Comparison of ENCODE assay signal across 8 cellular contexts in the genomic region with DNA sequence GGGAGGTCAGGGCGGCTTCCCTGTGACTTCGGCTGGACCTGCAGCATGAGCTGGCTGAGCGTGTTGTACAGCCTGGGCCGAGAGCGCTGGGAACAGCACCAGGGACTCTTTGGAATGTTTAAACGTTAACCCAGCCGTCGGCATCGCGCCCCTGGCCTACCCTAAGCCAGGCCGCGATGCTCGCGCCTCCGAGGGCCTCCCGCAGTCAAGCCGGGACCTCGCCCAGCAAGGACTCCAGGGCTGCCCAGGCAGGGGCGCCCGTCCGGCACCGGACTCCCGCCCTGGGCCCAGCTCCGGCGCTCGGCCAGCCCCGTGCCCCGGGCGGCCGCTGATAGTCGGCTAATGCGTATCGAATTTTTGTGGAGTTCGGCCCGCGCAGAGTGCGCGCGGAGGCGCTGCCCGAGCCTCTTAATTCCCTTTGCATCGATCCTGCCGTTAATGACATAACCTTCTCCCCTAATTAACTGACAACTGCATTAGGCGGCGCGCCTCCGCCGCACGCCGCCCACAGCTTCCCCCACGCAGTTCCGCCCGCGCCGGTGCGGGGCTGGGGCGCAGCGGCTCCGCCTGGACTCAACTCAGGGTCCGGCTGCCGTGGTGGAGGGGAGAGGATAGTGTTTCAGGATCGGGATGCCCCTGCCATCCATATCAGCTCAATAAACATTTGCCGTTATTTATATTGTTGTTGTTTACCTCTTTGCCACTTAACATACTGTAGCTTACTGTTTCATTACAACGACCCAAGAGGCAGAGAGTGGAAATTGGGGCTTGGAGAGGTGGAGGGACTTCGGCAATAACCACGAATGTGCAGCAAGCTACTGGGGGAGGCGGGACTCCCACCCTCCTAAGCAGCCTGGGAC. TPM values are rescaled to one million over a fixed set of nuclear protein-coding genes. Genes with fewer than 3 reads are reported as not detected.
DNase-seq lines count a peak whose midpoint lies in the region; ATAC-seq lines count a peak whose summit lies in the region.

No MANE protein-coding gene starts in this region.

- H4K91ac ChIP-seq in trophoblast cell (ENCODE audit: low read depth, low read length): no peak overlapping the region

- DNase-seq in Right ventricle myocardium inferior (ENCODE audit: missing footprints) (peak; percentile 70), cardiac septum (ENCODE audit: low spot score) (no peak), left cardiac atrium (peak; percentile 35), trophoblast cell (peak in 1 of 2 donors; percentile 8), activated gamma-delta T cell treated with Interleukin-2 at 50 U/mL for 16 hours (no peak)
- DNase-seq in activated T-cell treated with anti-CD3 and anti-CD28 coated beads, Interleukin-2, amount 50 U/mL, for 4 hours: no peak

- peaks cover 0 to 13% of the 10 kb centered on the region in 2 experiments for H3K4me1 ChIP-seq in trophoblast cell (ENCODE audit: control insufficient read depth in 1 of 2, insufficient read depth in 2 of 2, low read length in 2 of 2)

- H3K14ac ChIP-seq in trophoblast cell (ENCODE audit: low read length): no peak overlapping the region

- peaks cover 12% of the 10 kb centered on the region for H3K4me1 Mint-ChIP-seq in activated T-cell treated with anti-CD3 and anti-CD28 coated beads, Interleukin-2, amount 50 U/mL, for 4 hours (ENCODE audit: low read depth)

- no peaks in the 10 kb centered on the region for H3K79me1 ChIP-seq in trophoblast cell (ENCODE audit: low read length)

- no peaks in the 10 kb centered on the region for H3K36me3 Mint-ChIP-seq in activated T-cell treated with anti-CD3 and anti-CD28 coated beads, Interleukin-2, amount 50 U/mL, for 4 hours (ENCODE audit: insufficient read depth)

- no peak overlapping the region for H3K23ac ChIP-seq in trophoblast cell (ENCODE audit: low read length)

- H3K9me3 Mint-ChIP-seq in activated T-cell treated with anti-CD3 and anti-CD28 coated beads, Interleukin-2, amount 50 U/mL, for 4 hours: no peaks in the 10 kb centered on the region

- peak overlapping the region; percentile 72 for H3K4me2 ChIP-seq in trophoblast cell (ENCODE audit: low read length)

- peak overlapping the region; percentile 24 for H3K4me3 Mint-ChIP-seq in activated T-cell treated with anti-CD3 and anti-CD28 coated beads, Interleukin-2, amount 50 U/mL, for 4 hours

- H2BK5ac ChIP-seq in trophoblast cell (ENCODE audit: low read depth, low read length, poor library complexity): no peak overlapping the region

- WGBS in trophoblast cell (ENCODE audit: extremely low coverage, insufficient coverage, insufficient read length): no CpG with 5 or more reads among the region's 67 CpGs

- H3K9ac ChIP-seq in trophoblast cell (ENCODE audit: low read length): no peak overlapping the region

- H2BK12ac ChIP-seq in trophoblast cell (ENCODE audit: low read length): no peak overlapping the region

- no peak overlapping the region for H3K27ac ChIP-seq in trophoblast cell (ENCODE audit: low read depth, low read length)

- no peak overlapping the region for H3K18ac ChIP-seq in trophoblast cell (ENCODE audit: low read length)

- no peak overlapping the region for H3K4me3 ChIP-seq in trophoblast cell (ENCODE audit: low read depth, low read length)

- no peaks in the 10 kb centered on the region for H3K36me3 ChIP-seq in trophoblast cell (ENCODE audit: control insufficient read depth in 1 of 2, insufficient read depth in 2 of 2, low read length in 2 of 2)

- no peaks in the 10 kb centered on the region for H3K79me2 ChIP-seq in trophoblast cell (ENCODE audit: control insufficient read depth, insufficient read depth, low read length, poor library complexity)

- no peak overlapping the region for H3K4ac ChIP-seq in trophoblast cell (ENCODE audit: low read depth, low read length)

- H3K9me3 ChIP-seq in trophoblast cell (ENCODE audit: insufficient read depth, low read depth, low read length): no peaks in the 10 kb centered on the region

- H4K12ac ChIP-seq in trophoblast cell (ENCODE audit: low read depth, low read length): no peak overlapping the region

- ATAC-seq in Right ventricle myocardium inferior (peak; percentile 73), left cardiac atrium (peak; percentile 79 to 88), GM19463 (IDR thresholded peaks at IDR 0.05; ENCODE audit: unreplicated experiment) (no peak), GM21576 (IDR thresholded peaks at IDR 0.05; ENCODE audit: unreplicated experiment) (no peak)
- ATAC-seq in activated T-cell treated with anti-CD3 and anti-CD28 coated beads, Interleukin-2, amount 50 U/mL, for 4 hours: peak; percentile 34 to 42

- peaks cover 24% of the 10 kb centered on the region for H3K27me3 ChIP-seq in trophoblast cell (ENCODE audit: insufficient read depth, low read length)

- no peak overlapping the region for H4K8ac ChIP-seq in trophoblast cell (ENCODE audit: low read depth, low read length)

- no peak overlapping the region for H2BK120ac ChIP-seq in trophoblast cell (ENCODE audit: insufficient read depth, low read length, poor library complexity)

- H2AK5ac ChIP-seq in trophoblast cell (ENCODE audit: low read length): no peak overlapping the region

- intact Hi-C loops in Right ventricle myocardium inferior (cut with DNase I): no loop called here
- intact Hi-C loops in cardiac septum (cut with DNase I): no loop called here
- intact Hi-C loops in left cardiac atrium (cut with DNase I): no loop called here

- H3K27me3 Mint-ChIP-seq in activated T-cell treated with anti-CD3 and anti-CD28 coated beads, Interleukin-2, amount 50 U/mL, for 4 hours (ENCODE audit: low read depth): peaks cover 55% of the 10 kb centered on the region

- H2AFZ ChIP-seq in trophoblast cell (ENCODE audit: insufficient read depth, low read length, poor library complexity): peak overlapping the region; percentile 44

RNA-seq across cellular contexts. Expression of gene CDC23, which starts 28.8 kb away (rescaled TPM):
- total RNA-seq in Right ventricle myocardium inferior (16.0 TPM), cardiac septum (17.9 TPM), left cardiac atrium (10 to 100 TPM; 15.3 to 18.0 TPM)
- total RNA-seq in activated T-cell treated with anti-CD3 and anti-CD28 coated beads, Interleukin-2, amount 50 U/mL, for 4 hours: 10 to 100 TPM; 50.2 to 52.2 (median 51.7) TPM
- polyA plus RNA-seq in trophoblast cell (2013): 28.8 and 30.4 TPM in 2 replicates

RNA-seq across cellular contexts. Expression of gene GFRA3, which starts 32.5 kb away (rescaled TPM):
- total RNA-seq in Right ventricle myocardium inferior (1.4 TPM), cardiac septum (0.48 TPM), left cardiac atrium (1 to 10 TPM in 1 of 2 donors, under 1 TPM in 1; 0.92 to 1.7 TPM)
- not detected for total RNA-seq in activated T-cell treated with anti-CD3 and anti-CD28 coated beads, Interleukin-2, amount 50 U/mL, for 4 hours
- polyA plus RNA-seq in trophoblast cell (2013): 0.05 and 0.14 TPM in 2 replicates

Comparison
In these comparisons a context has a peak if more than half of its experiments do, and no peak if none do; other contexts are left out.
1. DNase-seq: peak in Right ventricle myocardium inferior (single experiment) and left cardiac atrium (single experiment); none in cardiac septum (single experiment), activated T-cell treated with anti-CD3 and anti-CD28 coated beads, Interleukin-2, amount 50 U/mL, for 4 hours (single experiment) and activated gamma-delta T cell treated with Interleukin-2 at 50 U/mL for 16 hours (single experiment).
2. ATAC-seq: peak in Right ventricle myocardium inferior (single experiment), activated T-cell treated with anti-CD3 and anti-CD28 coated beads, Interleukin-2, amount 50 U/mL, for 4 hours (2 of 2) and left cardiac atrium (2 of 2); none in GM19463 (single experiment) and GM21576 (single experiment).